Comparison of ENCODE assay signal across 1 cellular context in genomic region chr2:85799215-85799956, GRCh38.
TF ChIP-seq lines count a peak whose summit lies in the region.

No MANE protein-coding gene starts in this region.

TF ChIP-seq in HepG2, 621 proteins besides CTCF, POLR2A, EP300 and RAD21 (continued from another document and continues in another):
- TF ChIP-seq GLMP (CRISPR knock-in tag; IDR thresholded peaks at IDR 0.05; ENCODE audit: borderline replicate concordance) = no peak
- TF ChIP-seq STAT5B (CRISPR knock-in tag; IDR thresholded peaks at IDR 0.05) = no peak
- TF ChIP-seq TIGD3 (CRISPR knock-in tag; IDR thresholded peaks at IDR 0.05; ENCODE audit: borderline replicate concordance) = no peak
- TF ChIP-seq ZNF280D (CRISPR knock-in tag; IDR thresholded peaks at IDR 0.05) = no peak
- no peak for TF ChIP-seq ZNF3 (CRISPR knock-in tag; IDR thresholded peaks at IDR 0.05)
- peak; percentile 91 for TF ChIP-seq HNF4A (CRISPR knock-in tag; IDR thresholded peaks at IDR 0.05)
- TF ChIP-seq ZNF124 (CRISPR knock-in tag; IDR thresholded peaks at IDR 0.05) = no peak
- no peak for TF ChIP-seq ZNF776 (CRISPR knock-in tag; IDR thresholded peaks at IDR 0.05)
- no peak for TF ChIP-seq SOX13 (IDR thresholded peaks at IDR 0.05)
- TF ChIP-seq SOX13 (CRISPR knock-in tag; conservative IDR thresholded peaks at IDR 0.05 in 1 of 2, IDR thresholded peaks at IDR 0.05 in 1 of 2) = no peak
- TF ChIP-seq GABPB1 (CRISPR knock-in tag; IDR thresholded peaks at IDR 0.05) = 0 out of 2 replicates have a peak, but pooled peaks have one; percentile 14
- TF ChIP-seq ZNF292 (CRISPR knock-in tag; IDR thresholded peaks at IDR 0.05; ENCODE audit: borderline replicate concordance, low read depth) = peak; percentile 35; the same call in 1 of the 2 replicates
- TF ChIP-seq ZNF260 (CRISPR knock-in tag; IDR thresholded peaks at IDR 0.05; ENCODE audit: borderline replicate concordance, low read depth) = no peak
- no peak for TF ChIP-seq NFATC3 (CRISPR knock-in tag; IDR thresholded peaks at IDR 0.05)
- no peak for TF ChIP-seq ZNF850 (CRISPR knock-in tag; conservative IDR thresholded peaks at IDR 0.05)
- peak; percentile 15; the same call in 1 of the 2 replicates for TF ChIP-seq ZNF281 (CRISPR knock-in tag; IDR thresholded peaks at IDR 0.05; ENCODE audit: borderline replicate concordance)
- TF ChIP-seq SP1 (IDR thresholded peaks at IDR 0.05) = no peak
- TF ChIP-seq SP1 (CRISPR knock-in tag; IDR thresholded peaks at IDR 0.05) = no peak
- no peak for TF ChIP-seq CBX5 (CRISPR knock-in tag; IDR thresholded peaks at IDR 0.05; ENCODE audit: borderline replicate concordance)
- no peak for TF ChIP-seq ZBTB38 (CRISPR knock-in tag; IDR thresholded peaks at IDR 0.05)
- TF ChIP-seq ZSCAN20 (CRISPR knock-in tag; IDR thresholded peaks at IDR 0.05; ENCODE audit: borderline replicate concordance) = no peak
- TF ChIP-seq SNAPC5 (CRISPR knock-in tag; IDR thresholded peaks at IDR 0.05; ENCODE audit: borderline replicate concordance) = no peak
- TF ChIP-seq GFI1 (CRISPR knock-in tag; IDR thresholded peaks at IDR 0.05; ENCODE audit: borderline replicate concordance) = no peak
- peak; percentile 52 for TF ChIP-seq PAXIP1 (CRISPR knock-in tag; conservative IDR thresholded peaks at IDR 0.05)
- TF ChIP-seq ZNF362 (CRISPR knock-in tag; IDR thresholded peaks at IDR 0.05; ENCODE audit: borderline replicate concordance) = peak; percentile 62; the same call in 1 of the 2 replicates
- no peak for TF ChIP-seq AGO2 (optimal IDR thresholded peaks at IDR 0.05; ENCODE audit: low read depth, low read length)
- TF ChIP-seq ZNF207 (IDR thresholded peaks at IDR 0.05; ENCODE audit: borderline replicate concordance) = no peak
- no peak for TF ChIP-seq CENPT (CRISPR knock-in tag; IDR thresholded peaks at IDR 0.05; ENCODE audit: low read depth)
- TF ChIP-seq ZBTB26 (CRISPR knock-in tag; IDR thresholded peaks at IDR 0.05; ENCODE audit: borderline replicate concordance) = no peak
- TF ChIP-seq ASH2L (IDR thresholded peaks at IDR 0.05; ENCODE audit: insufficient read length, low read depth, low read length) = peak; percentile 25
- no peak for TF ChIP-seq ZNF570 (CRISPR knock-in tag; IDR thresholded peaks at IDR 0.05; ENCODE audit: borderline replicate concordance)
- TF ChIP-seq ZNF652 (CRISPR knock-in tag; IDR thresholded peaks at IDR 0.05; ENCODE audit: borderline replicate concordance, low read depth) = no peak
- no peak for TF ChIP-seq BRD4 (CRISPR knock-in tag; IDR thresholded peaks at IDR 0.05)
- no peak for TF ChIP-seq AHDC1 (CRISPR knock-in tag; IDR thresholded peaks at IDR 0.05; ENCODE audit: borderline replicate concordance)
- TF ChIP-seq ZNF383 (CRISPR knock-in tag; IDR thresholded peaks at IDR 0.05; ENCODE audit: borderline replicate concordance) = no peak
- no peak for TF ChIP-seq CBX1 (IDR thresholded peaks at IDR 0.05; ENCODE audit: low read depth)
- peak; percentile 18; the same call in 1 of the 2 replicates for TF ChIP-seq ZBTB7A (CRISPR knock-in tag; IDR thresholded peaks at IDR 0.05)
- no peak for TF ChIP-seq ZNF263 (CRISPR knock-in tag; IDR thresholded peaks at IDR 0.05)
- TF ChIP-seq ZNF644 (CRISPR knock-in tag; IDR thresholded peaks at IDR 0.05; ENCODE audit: low read depth) = no peak; the same call in 1 of the 2 replicates
